Comparison of ENCODE assay signal across 18 cellular contexts in genomic region chr7:90944021-90944420, GRCh38.
"Had no signal": no experiment of that assay in that cellular context is flagged by ENCODE, and none has a peak within 500 bp of the region (broad histone marks: within the 10 kb centered on the region; RNA-seq: fewer than 3 reads in every experiment).

No MANE protein-coding gene starts in this region.

- DNase-seq: colonic mucosa; effector CD8-positive, alpha-beta T cell; endodermal cell; gastrocnemius medialis; head of caudate nucleus; left ventricle myocardium superior; natural killer cell; pancreas; sigmoid colon; stimulated activated CD4-positive, alpha-beta T cell treated with anti-CD3 and anti-CD28 coated beads, Interleukin-2, amount 100 ng/mL, for 24 hours; stimulated activated CD4-positive, alpha-beta T cell treated with anti-CD3 and anti-CD28 coated beads, Interleukin-4, amount 100 ng/mL, for 24 hours; stimulated activated naive CD4-positive, alpha-beta T cell treated with Interleukin-2 at 50 U/mL for 16 hours; stomach; thyroid gland had no signal

- ATAC-seq: esophagus mucosa; gastrocnemius medialis; left ventricle myocardium superior; natural killer cell; stimulated activated effector memory CD8-positive, alpha-beta T cell treated with anti-CD3 and anti-CD28 coated beads, Interleukin-12 subunit alpha, Interleukin-12 subunit beta, amount 100 ng/mL, for 72 hours had no signal

- H3K4me3 ChIP-seq: colonic mucosa, gastrocnemius medialis, lung, pancreas, sigmoid colon, stomach, thyroid gland had no signal

- H3K4me1 ChIP-seq: sigmoid colon, thyroid gland had no signal

- H3K27ac ChIP-seq: colonic mucosa, gastrocnemius medialis, neutrophil, pancreas, sigmoid colon, stomach, thyroid gland had no signal

- H3K36me3 ChIP-seq: colonic mucosa, gastrocnemius medialis, neutrophil, pancreas, sigmoid colon, stomach, thyroid gland had no signal

- H3K9me3 ChIP-seq: colonic mucosa, gastrocnemius medialis, neutrophil, pancreas, sigmoid colon, stomach, thyroid gland had no signal

- H3K27me3 ChIP-seq: colonic mucosa, gastrocnemius medialis, neutrophil, pancreas, sigmoid colon, stomach, thyroid gland had no signal
